7 cellular contexts compared by ENCODE assay signal in genomic region chr13:41647699-41648313, GRCh38.
A peak's percentile ranks its signal among the peaks of the same experiment; 100 is the strongest.
DNase-seq lines count a peak whose midpoint lies in the region; ATAC-seq and TF ChIP-seq lines count a peak whose summit lies in the region.
"Not testable (repeated sequence)": the region's sequence is repeated elsewhere in the genome, so short reads cannot be mapped to it uniquely, and the experiment has no call there.

No MANE protein-coding gene starts in this region.

- not testable (repeated sequence) for H3K36me3 ChIP-seq in SJSA1; brain microvascular endothelial cell (replicated peaks); gastrocnemius medialis

- H3K4me1 ChIP-seq in SJSA1 (replicated peaks), result peaks cover 75% of the 10 kb centered on the region
- H3K4me1 ChIP-seq in gastrocnemius medialis, result peaks cover 3 to 32% of the 10 kb centered on the region in 2 donors

- peaks cover 32% of the 10 kb centered on the region for H3K4me1 Mint-ChIP-seq in nephron progenitor cell

- not testable (repeated sequence) for H3K4me3 Mint-ChIP-seq in nephron progenitor cell

- H3K9me3 Mint-ChIP-seq in nephron progenitor cell, result not testable (repeated sequence)

- not testable (repeated sequence) for TF ChIP-seq POLR2A in gastrocnemius medialis (IDR thresholded peaks at IDR 0.05)

- not testable (repeated sequence) for H3K9me3 ChIP-seq in SJSA1 (replicated peaks); gastrocnemius medialis

- TF ChIP-seq CTCF in brain microvascular endothelial cell (IDR thresholded peaks at IDR 0.05; ENCODE audit: low read depth, low read length, missing control alignments); nephron progenitor cell (IDR thresholded peaks at IDR 0.05); gastrocnemius medialis (IDR thresholded peaks at IDR 0.05 in 4 of 5, conservative IDR thresholded peaks at IDR 0.05 in 1 of 5): not testable (repeated sequence)

- H3K27ac Mint-ChIP-seq in nephron progenitor cell, result peak overlapping the region; percentile 88

- H3K36me3 Mint-ChIP-seq in nephron progenitor cell (ENCODE audit: low read depth), result not testable (repeated sequence)

- DNase-seq in H4 (ENCODE audit: low spot score) (peak; percentile 21), SJSA1 (ENCODE audit: low read depth in 1 of 2, low spot score in 2 of 2) (peak; percentile 44 to 74)
- DNase-seq in brain microvascular endothelial cell; epithelial cell of prostate (ENCODE audit: low read depth, low spot score); nephron progenitor cell; gastrocnemius medialis: not testable (repeated sequence)

- H3K27me3 ChIP-seq in SJSA1 (replicated peaks); brain microvascular endothelial cell (replicated peaks); layer of hippocampus (ENCODE audit: control insufficient read depth, insufficient read depth, low read length); gastrocnemius medialis: not testable (repeated sequence)

- in situ Hi-C loops in brain microvascular endothelial cell (cut with HindIII; ENCODE audit: low pct_ligation_motif_present, low sequenced_read_pairs), result not testable (repeated sequence)
- in situ Hi-C loops in gastrocnemius medialis (cut with MboI; ENCODE audit: low sequenced_read_pairs in 4 of 4), result loop anchor here in 2 of 4 donors (5.0 to 25.0 kb wide), 2 partner anchors 186 to 296 kb away; partner anchors contain the start of gene RGCC (in 1 of the 2)

- intact Hi-C loops in gastrocnemius medialis (cut with DNase I; ENCODE audit: low total_unique reads), result loop anchor here (5.0 kb wide), 1 partner anchor 36 kb away; no protein-coding TSS in a partner anchor

- peak overlapping the region; percentile 88 for H3K27ac ChIP-seq in SJSA1
- H3K27ac ChIP-seq in brain microvascular endothelial cell, result peak overlapping the region; percentile 94
- H3K27ac ChIP-seq in epithelial cell of prostate, result peak overlapping the region; percentile 66
- H3K27ac ChIP-seq in layer of hippocampus (ENCODE audit: low read depth, low read length), result peak overlapping the region; percentile 40
- peak overlapping the region; percentile 4 to 58 (median 22) for H3K27ac ChIP-seq in gastrocnemius medialis

- H3K4me3 ChIP-seq in SJSA1; brain microvascular endothelial cell (ENCODE audit: low read depth, low read length); gastrocnemius medialis: not testable (repeated sequence)

- ATAC-seq in gastrocnemius medialis, result not testable (repeated sequence)

- H3K27me3 Mint-ChIP-seq in nephron progenitor cell (ENCODE audit: low read depth, poor library complexity), result not testable (repeated sequence)

Comparison
In these comparisons a context has a peak if more than half of its experiments do, and no peak if none do; other contexts are left out.
1. H3K27ac ChIP-seq: peak in every context shown above with its lines; median percentile 94 in brain microvascular endothelial cell; 88 in SJSA1; 66 in epithelial cell of prostate; 40 in layer of hippocampus; 22 in gastrocnemius medialis.